In the genomic region with DNA sequence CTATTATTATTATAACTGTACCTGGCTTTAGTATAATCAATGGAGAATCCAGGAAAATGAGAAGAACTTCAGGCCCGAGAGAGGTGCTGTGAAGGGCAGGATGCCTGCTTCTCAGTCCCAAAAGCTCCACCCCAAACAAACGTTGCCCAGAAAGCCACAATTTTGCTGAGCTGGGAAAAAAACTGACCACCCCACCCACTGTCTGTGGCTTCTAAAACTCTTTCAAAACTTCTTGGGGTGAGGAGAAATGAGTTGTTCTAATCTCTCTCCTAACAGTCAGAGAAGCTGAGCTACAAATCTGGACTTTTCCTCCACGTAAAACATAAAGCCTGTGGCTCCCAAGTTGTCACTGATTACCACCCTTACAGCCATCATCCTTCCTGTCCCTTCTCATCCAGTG, we compare ENCODE assay signal across 19 cellular contexts. TPM values are rescaled to one million over a fixed set of nuclear protein-coding genes. Genes with fewer than 3 reads are reported as not detected.
DNase-seq lines count a peak whose midpoint lies in the region; ATAC-seq and TF ChIP-seq lines count a peak whose summit lies in the region.
"Had no signal": no experiment of that assay in that cellular context is flagged by ENCODE, and none has a peak within 500 bp of the region (broad histone marks: within the 10 kb centered on the region; RNA-seq: fewer than 3 reads in every experiment).

No MANE protein-coding gene starts in this region.

- H3K4me3 ChIP-seq in testis, result no peak overlapping the region
- H3K4me3 ChIP-seq: body of pancreas, coronary artery, gastroesophageal sphincter, GM23338, prostate gland had no signal

- peak overlapping the region; percentile 14 to 54 for H3K27ac Mint-ChIP-seq in natural killer cell treated with Interleukin-12 subunit alpha and Interleukin-12 subunit beta and Interleukin-15 and Interleukin-18, amount 100 ng/mL, for 72 hours
- no peak overlapping the region for H3K27ac Mint-ChIP-seq in natural killer cell
- H3K27ac Mint-ChIP-seq: GM23338; stimulated activated memory B cell treated with anti-CD40 and anti-IgM and Interleukin-4, amounts not matched to agents 10 μg/mL and 1 μg/mL and 100 μg/mL, for 72 hours; type B pancreatic cell had no signal

- WGBS in testis, 2 donors, result 46 to 66% methylated on average over 3 of the region's 3 CpGs

- POLR2A ChIA-PET in RWPE1 (lab: Yijun Ruan, JAX; ENCODE audit: low non-redundant PET), result no interaction called here

- peaks cover 0 to 14% of the 10 kb centered on the region in 2 donors for H3K27me3 Mint-ChIP-seq in natural killer cell treated with Interleukin-12 subunit alpha and Interleukin-12 subunit beta and Interleukin-15 and Interleukin-18, amount 100 ng/mL, for 72 hours
- peaks cover 7 to 15% of the 10 kb centered on the region in 2 donors for H3K27me3 Mint-ChIP-seq in natural killer cell (ENCODE audit: low read depth in 2 of 2)

- H3K9me3 ChIP-seq in testis, result no peaks in the 10 kb centered on the region
- H3K9me3 ChIP-seq: body of pancreas, gastroesophageal sphincter, prostate gland had no signal

- ATAC-seq in natural killer cell treated with Interleukin-12 subunit alpha and Interleukin-12 subunit beta and Interleukin-15 and Interleukin-18, amount 100 ng/mL, for 72 hours, result peak in 1 of 2 donors; percentile 37
- ATAC-seq in natural killer cell (no peak), left lobe of liver (peak; percentile 37), HG03095 (IDR thresholded peaks at IDR 0.05; ENCODE audit: unreplicated experiment) (no peak)
- ATAC-seq: body of pancreas; gastroesophageal sphincter; GM23338; naive thymus-derived CD8-positive, alpha-beta T cell; stimulated activated memory B cell treated with anti-CD40 and anti-IgM and Interleukin-4, amounts not matched to agents 10 μg/mL and 1 μg/mL and 100 μg/mL, for 72 hours had no signal

- peaks cover under 1% of the 10 kb centered on the region for H3K4me1 ChIP-seq in testis
- H3K4me1 ChIP-seq: body of pancreas, gastroesophageal sphincter, prostate gland had no signal

- H3K27ac ChIP-seq in RWPE1 (peak overlapping the region; percentile 35), testis (no peak overlapping the region)
- H3K27ac ChIP-seq: body of pancreas, gastroesophageal sphincter, prostate gland had no signal

- TF ChIP-seq CTCF in natural killer cell (IDR thresholded peaks at IDR 0.05) (no peak), RWPE1 (conservative IDR thresholded peaks at IDR 0.05; ENCODE audit: low read depth) (no peak), testis (IDR thresholded peaks at IDR 0.05) (no peak)

- H3K27me3 ChIP-seq in testis, result no peaks in the 10 kb centered on the region
- H3K27me3 ChIP-seq: body of pancreas had no signal

- peaks cover 31 to 33% of the 10 kb centered on the region in 2 donors for H3K4me1 Mint-ChIP-seq in natural killer cell treated with Interleukin-12 subunit alpha and Interleukin-12 subunit beta and Interleukin-15 and Interleukin-18, amount 100 ng/mL, for 72 hours (ENCODE audit: low read depth in 2 of 2)
- peaks cover 0 to 6% of the 10 kb centered on the region in 2 donors for H3K4me1 Mint-ChIP-seq in natural killer cell

- TF ChIP-seq POLR2A in testis (IDR thresholded peaks at IDR 0.05), result no peak

- H3K36me3 Mint-ChIP-seq in natural killer cell treated with Interleukin-12 subunit alpha and Interleukin-12 subunit beta and Interleukin-15 and Interleukin-18, amount 100 ng/mL, for 72 hours, result peaks cover 5% of the 10 kb centered on the region
- no peaks in the 10 kb centered on the region for H3K36me3 Mint-ChIP-seq in natural killer cell
- H3K36me3 Mint-ChIP-seq: naive thymus-derived CD8-positive, alpha-beta T cell; type B pancreatic cell had no signal

- no peaks in the 10 kb centered on the region for H3K36me3 ChIP-seq in testis (ENCODE audit: low read depth, missing control alignments)
- H3K36me3 ChIP-seq: gastroesophageal sphincter, prostate gland had no signal

- DNase-seq in natural killer cell treated with Interleukin-12 subunit alpha and Interleukin-12 subunit beta and Interleukin-15 and Interleukin-18, amount 100 ng/mL, for 72 hours (ENCODE audit: low spot score), result no peak
- DNase-seq in natural killer cell (no peak), RWPE1 (ENCODE audit: low spot score) (no peak), left lobe of liver (ENCODE audit: low spot score) (no peak), testis (peak; percentile 25), NCI-H2227 treated with DMSO at 0.1 percent for 48 hours (lab: John Stamatoyannopoulos, UW) (no peak)
- DNase-seq in stimulated activated CD4-positive, alpha-beta T cell treated with anti-CD3 and anti-CD28 coated beads, Interleukin-12 subunit alpha, Interleukin-12 subunit beta, amount 100 ng/mL, for 4 hours, result no peak
- DNase-seq: activated naive CD4-positive, alpha-beta T cell; body of pancreas; DMS153; naive thymus-derived CD8-positive, alpha-beta T cell; NCI-H1092 had no signal

- CTCF ChIA-PET in RWPE1 (lab: Yijun Ruan, JAX), result interaction anchor here (0.6 kb wide), 1 partner anchor 663 kb away, joined by 4 read pairs; no protein-coding TSS in a partner anchor

- intact Hi-C loops in natural killer cell (cut with micrococcal nuclease) (no loop called here), testis (cut with DNase I; ENCODE audit: low total_unique reads) (no loop called here)

- H3K9me3 Mint-ChIP-seq in natural killer cell treated with Interleukin-12 subunit alpha and Interleukin-12 subunit beta and Interleukin-15 and Interleukin-18, amount 100 ng/mL, for 72 hours, result no peaks in the 10 kb centered on the region
- H3K9me3 Mint-ChIP-seq in natural killer cell, result no peaks in the 10 kb centered on the region
- H3K9me3 Mint-ChIP-seq: GM23338; naive thymus-derived CD8-positive, alpha-beta T cell; stimulated activated memory B cell treated with anti-CD40 and anti-IgM and Interleukin-4, amounts not matched to agents 10 μg/mL and 1 μg/mL and 100 μg/mL, for 72 hours; type B pancreatic cell had no signal

- H3K4me3 Mint-ChIP-seq in natural killer cell treated with Interleukin-12 subunit alpha and Interleukin-12 subunit beta and Interleukin-15 and Interleukin-18, amount 100 ng/mL, for 72 hours, result peak overlapping the region; percentile 12
- no peak overlapping the region for H3K4me3 Mint-ChIP-seq in natural killer cell
- H3K4me3 Mint-ChIP-seq: GM23338; naive thymus-derived CD8-positive, alpha-beta T cell; stimulated activated memory B cell treated with anti-CD40 and anti-IgM and Interleukin-4, amounts not matched to agents 10 μg/mL and 1 μg/mL and 100 μg/mL, for 72 hours; type B pancreatic cell had no signal

RNA-seq across cellular contexts. Expression of gene VDR, which starts 13.4 kb away (rescaled TPM):
- 10 to 100 TPM; 12.0 to 23.0 TPM for total RNA-seq in natural killer cell treated with Interleukin-12 subunit alpha and Interleukin-12 subunit beta and Interleukin-15 and Interleukin-18, amount 100 ng/mL, for 72 hours
- total RNA-seq in natural killer cell (1 to 10 TPM; 1.1 to 2.5 (median 1.6) TPM), left lobe of liver (0.28 TPM), testis (1 to 10 TPM; 1.4 to 2.9 TPM)
- 3.7 TPM for polyA plus RNA-seq in testis (ENCODE audit: insufficient read depth, low read depth, low replicate concordance)
- polyA plus RNA-seq: naive thymus-derived CD8-positive, alpha-beta T cell had no signal

Comparison
In these comparisons a context has a peak if more than half of its experiments do, and no peak if none do; other contexts are left out.
1. H3K27ac Mint-ChIP-seq: peak in natural killer cell treated with Interleukin-12 subunit alpha and Interleukin-12 subunit beta and Interleukin-15 and Interleukin-18, amount 100 ng/mL, for 72 hours (2 of 2); none in natural killer cell (0 of 2).